Comparison of ENCODE assay signal across 1 cellular context in genomic region chr3:101853465-101853864, GRCh38.
TF ChIP-seq lines count a peak whose summit lies in the region.

No MANE protein-coding gene starts in this region.

TF ChIP-seq in GM23338, 12 proteins besides CTCF, POLR2A, EP300 and RAD21 (continued from another document):
- no peak for TF ChIP-seq ZNF462 (CRISPR knock-in tag; IDR thresholded peaks at IDR 0.05)
- TF ChIP-seq POLR2AphosphoS5 (IDR thresholded peaks at IDR 0.05; ENCODE audit: low read depth): no peak
